14 cellular contexts compared by ENCODE assay signal in genomic region chr9:136116360-136117098, GRCh38. TPM values are rescaled to one million over a fixed set of nuclear protein-coding genes. Genes with fewer than 3 reads are reported as not detected.
DNase-seq lines count a peak whose midpoint lies in the region; ATAC-seq and TF ChIP-seq lines count a peak whose summit lies in the region.
"Had no signal": no experiment of that assay in that cellular context is flagged by ENCODE, and none has a peak within 500 bp of the region (broad histone marks: within the 10 kb centered on the region; RNA-seq: fewer than 3 reads in every experiment).

No MANE protein-coding gene starts in this region.

- no peak for DNase-seq in A673 (ENCODE audit: low spot score)
- DNase-seq in Calu3 = no peak
- no peak for DNase-seq in activated CD8-positive, alpha-beta T cell treated with anti-CD3 and anti-CD28 coated beads for 36 hours
- DNase-seq in NK-92 (lab: John Stamatoyannopoulos, UW; ENCODE audit: unreplicated experiment) = no peak
- DNase-seq in HCEC 1CT = no peak
- DNase-seq: activated CD4-positive, alpha-beta T cell treated with anti-CD3 and anti-CD28 coated beads for 1 hour; CD8-positive, alpha-beta T cell; Kasumi-1; NCI-H2029 had no signal

- H3K4me3 ChIP-seq in A673 (ENCODE audit: low read depth, low read length, poor library complexity, severe bottlenecking) = no peak overlapping the region
- H3K4me3 ChIP-seq in muscle layer of colon (ENCODE audit: low read depth in 1 of 2, low read length in 2 of 2) = no peak overlapping the region

- POLR2A ChIA-PET in A673 (lab: Charles Lee; ENCODE audit: low non-redundant PET) = no interaction called here
- POLR2A ChIA-PET in activated CD8-positive, alpha-beta T cell treated with anti-CD3 and anti-CD28 coated beads for 36 hours (lab: Charles Lee) = interaction anchor here (2.0 to 2.1 kb wide), 2 partner anchors 10 to 20 kb away, joined by 9 to 15 read pairs; no protein-coding TSS in a partner anchor

- H3K9ac ChIP-seq in muscle layer of colon (ENCODE audit: low read length) = no peak overlapping the region

- no TSS peak for BruUV-seq in A673 (replicated peaks; lab: Mats Ljungman, UMichigan)
- BruUV-seq in Calu3 (replicated peaks; lab: Mats Ljungman, UMichigan) = no TSS peak

- H3K9me3 ChIP-seq in A673 (ENCODE audit: low read depth, low read length, poor library complexity, severe bottlenecking) (no peaks in the 10 kb centered on the region), muscle layer of colon (ENCODE audit: low read length) (no peaks in the 10 kb centered on the region)
- H3K9me3 ChIP-seq: thoracic aorta had no signal

- peaks cover 26% of the 10 kb centered on the region for H3K36me3 ChIP-seq in A673 (ENCODE audit: insufficient read depth, low read length, poor library complexity, severe bottlenecking)
- H3K36me3 ChIP-seq in muscle layer of colon (ENCODE audit: insufficient read depth, low read length) = peaks cover 18% of the 10 kb centered on the region

- H3K36me3 Mint-ChIP-seq in Calu3 (ENCODE audit: insufficient read depth, unreplicated experiment) = peaks cover 18% of the 10 kb centered on the region
- peaks cover 11% of the 10 kb centered on the region for H3K36me3 Mint-ChIP-seq in activated CD8-positive, alpha-beta T cell treated with anti-CD3 and anti-CD28 coated beads for 36 hours (ENCODE audit: low read depth)
- H3K36me3 Mint-ChIP-seq: activated naive CD4-positive, alpha-beta T cell treated with anti-CD3 and anti-CD28 coated beads, Interleukin-2, amount 50 U/mL, for 72 hours had no signal

- no peaks in the 10 kb centered on the region for H3K9me3 Mint-ChIP-seq in Calu3 (ENCODE audit: low read depth, unreplicated experiment)
- H3K9me3 Mint-ChIP-seq in activated CD8-positive, alpha-beta T cell treated with anti-CD3 and anti-CD28 coated beads for 36 hours = no peaks in the 10 kb centered on the region
- H3K9me3 Mint-ChIP-seq: activated naive CD4-positive, alpha-beta T cell treated with anti-CD3 and anti-CD28 coated beads, Interleukin-2, amount 50 U/mL, for 72 hours; CD8-positive, alpha-beta T cell had no signal

- H3K27ac Mint-ChIP-seq in Calu3 (ENCODE audit: unreplicated experiment) = peak overlapping the region; percentile 20
- peak overlapping the region; percentile 92 for H3K27ac Mint-ChIP-seq in activated CD8-positive, alpha-beta T cell treated with anti-CD3 and anti-CD28 coated beads for 36 hours
- H3K27ac Mint-ChIP-seq: CD8-positive, alpha-beta T cell had no signal

- H3K4me3 Mint-ChIP-seq in Calu3 (ENCODE audit: low read depth, unreplicated experiment) = peak overlapping the region; percentile 74
- peak overlapping the region; percentile 88 for H3K4me3 Mint-ChIP-seq in activated CD8-positive, alpha-beta T cell treated with anti-CD3 and anti-CD28 coated beads for 36 hours

- CTCF ChIA-PET in A673 (lab: Charles Lee) = no interaction called here
- CTCF ChIA-PET in Calu3 (lab: Charles Lee) = no interaction called here
- CTCF ChIA-PET in activated CD8-positive, alpha-beta T cell treated with anti-CD3 and anti-CD28 coated beads for 36 hours (lab: Charles Lee) = no interaction called here

- TF ChIP-seq CTCF in A673 (conservative IDR thresholded peaks at IDR 0.05; ENCODE audit: low read depth, low read length) (no peak), Calu3 (IDR thresholded peaks at IDR 0.05; ENCODE audit: unreplicated experiment) (no peak)
- no peak for TF ChIP-seq CTCF in activated CD8-positive, alpha-beta T cell treated with anti-CD3 and anti-CD28 coated beads for 36 hours (IDR thresholded peaks at IDR 0.05)

- no peaks in the 10 kb centered on the region for H3K27me3 Mint-ChIP-seq in Calu3 (ENCODE audit: unreplicated experiment)
- no peaks in the 10 kb centered on the region for H3K27me3 Mint-ChIP-seq in activated CD8-positive, alpha-beta T cell treated with anti-CD3 and anti-CD28 coated beads for 36 hours

- no peaks in the 10 kb centered on the region for H3K27me3 ChIP-seq in A673 (replicated peaks; ENCODE audit: insufficient read depth, low read depth, low read length, poor library complexity)
- H3K27me3 ChIP-seq in muscle layer of colon (ENCODE audit: control insufficient read depth in 1 of 2, insufficient read depth in 2 of 2, low read length in 2 of 2) = no peaks in the 10 kb centered on the region

- H3K27ac ChIP-seq in A673 (ENCODE audit: low read depth, low read length, poor library complexity, severe bottlenecking) = peak overlapping the region; percentile 99
- H3K27ac ChIP-seq in muscle layer of colon (ENCODE audit: low read depth, low read length) = peak overlapping the region; percentile 84

- no peaks in the 10 kb centered on the region for H3K4me1 Mint-ChIP-seq in Calu3 (ENCODE audit: low read depth, unreplicated experiment)
- peaks cover 39% of the 10 kb centered on the region for H3K4me1 Mint-ChIP-seq in activated CD8-positive, alpha-beta T cell treated with anti-CD3 and anti-CD28 coated beads for 36 hours (ENCODE audit: low read depth)

- H3K4me1 ChIP-seq in A673 (ENCODE audit: insufficient read depth, low read length, poor library complexity, severe bottlenecking) (peaks cover 21% of the 10 kb centered on the region), muscle layer of colon (ENCODE audit: insufficient read depth, low read length) (peaks cover 16% of the 10 kb centered on the region)

- intact Hi-C loops in A673 (cut with micrococcal nuclease; ENCODE audit: unreplicated experiment) (no loop called here), Calu3 (cut with micrococcal nuclease; ENCODE audit: unreplicated experiment) (no loop called here)
- intact Hi-C loops in activated CD8-positive, alpha-beta T cell treated with anti-CD3 and anti-CD28 coated beads for 36 hours (cut with micrococcal nuclease) = no loop called here

- no peak for ATAC-seq in activated CD8-positive, alpha-beta T cell treated with anti-CD3 and anti-CD28 coated beads for 36 hours
- no peak for ATAC-seq in HG03521 (IDR thresholded peaks at IDR 0.05; ENCODE audit: unreplicated experiment)
- ATAC-seq in HG03108 (IDR thresholded peaks at IDR 0.05; ENCODE audit: unreplicated experiment) = no peak
- ATAC-seq: activated naive CD4-positive, alpha-beta T cell treated with anti-CD3 and anti-CD28 coated beads, Interleukin-2, amount 50 U/mL, for 72 hours; CD8-positive, alpha-beta T cell had no signal

RNA-seq across cellular contexts. Expression of gene TMEM250, which starts 2.1 kb away (rescaled TPM):
- 44.7 and 48.4 TPM in 2 replicates for total RNA-seq in A673 (2021)
- total RNA-seq in Calu3 (2022) = 23.9 and 26.3 TPM in 2 replicates
- total RNA-seq in activated CD8-positive, alpha-beta T cell treated with anti-CD3 and anti-CD28 coated beads for 36 hours = 10 to 100 TPM; 24.4 to 25.9 TPM

RNA-seq across cellular contexts. Expression of gene NACC2, which starts 21.4 kb away (rescaled TPM):
- total RNA-seq in A673 (2021) = 19.5 and 22.7 TPM in 2 replicates
- 19.3 and 24.8 TPM in 2 replicates for total RNA-seq in Calu3 (2022)
- total RNA-seq in activated CD8-positive, alpha-beta T cell treated with anti-CD3 and anti-CD28 coated beads for 36 hours = 1 to 10 TPM; 6.0 to 6.2 TPM
